Comparison of ENCODE assay signal across 16 cellular contexts in genomic region chr11:69391192-69392103, GRCh38.
"Had no signal": no experiment of that assay in that cellular context is flagged by ENCODE, and none has a peak within 500 bp of the region (broad histone marks: within the 10 kb centered on the region; RNA-seq: fewer than 3 reads in every experiment).

No MANE protein-coding gene starts in this region.

- DNase-seq: activated CD4-positive, CD25-positive, alpha-beta regulatory T cell treated with anti-CD3 and anti-CD28 coated beads, Interleukin-2, amount 50 U/mL, for 72 hours; activated naive CD8-positive, alpha-beta T cell treated with anti-CD3 and anti-CD28 coated beads for 36 hours; amygdala; central memory CD4-positive, alpha-beta T cell; mucosa of descending colon; naive thymus-derived CD4-positive, alpha-beta T cell; stimulated activated CD4-positive, alpha-beta T cell treated with anti-CD3 and anti-CD28 coated beads, Interleukin-12 subunit alpha, Interleukin-12 subunit beta, amount 100 ng/mL, for 4 hours; stimulated activated CD4-positive, alpha-beta T cell treated with anti-CD3 and anti-CD28 coated beads, Interleukin-2, amount 100 ng/mL, for 24 hours; T-helper 9 cell; uterus had no signal

- H3K27me3 ChIP-seq: uterus had no signal

- H3K27ac ChIP-seq: coronary artery, esophagus muscularis mucosa, uterus had no signal

- H3K36me3 Mint-ChIP-seq: brain had no signal

- H3K4me3 Mint-ChIP-seq: activated naive CD8-positive, alpha-beta T cell treated with anti-CD3 and anti-CD28 coated beads for 36 hours; activated T-helper 17 cell treated with anti-CD3 and anti-CD28 coated beads, Interleukin-2, amount 50 U/mL, for 72 hours; brain; naive thymus-derived CD4-positive, alpha-beta T cell had no signal

- H3K27me3 Mint-ChIP-seq: activated naive CD8-positive, alpha-beta T cell treated with anti-CD3 and anti-CD28 coated beads for 36 hours had no signal

- FAIRE-seq: islet of Langerhans had no signal

- H3K4me3 ChIP-seq: coronary artery, esophagus muscularis mucosa, mucosa of descending colon, uterus had no signal

- H3K4me1 ChIP-seq: esophagus muscularis mucosa, uterus had no signal

- H3K27ac Mint-ChIP-seq: activated naive CD8-positive, alpha-beta T cell treated with anti-CD3 and anti-CD28 coated beads for 36 hours; activated T-helper 17 cell treated with anti-CD3 and anti-CD28 coated beads, Interleukin-2, amount 50 U/mL, for 72 hours had no signal

- H3K36me3 ChIP-seq: esophagus muscularis mucosa, uterus had no signal

- ATAC-seq: activated T-helper 17 cell treated with anti-CD3 and anti-CD28 coated beads, Interleukin-2, amount 50 U/mL, for 72 hours; left lobe of liver; mucosa of descending colon; naive thymus-derived CD4-positive, alpha-beta T cell had no signal

- H3K4me1 Mint-ChIP-seq: activated naive CD8-positive, alpha-beta T cell treated with anti-CD3 and anti-CD28 coated beads for 36 hours; activated T-helper 17 cell treated with anti-CD3 and anti-CD28 coated beads, Interleukin-2, amount 50 U/mL, for 72 hours had no signal
